Comparison of ENCODE assay signal across 22 cellular contexts in genomic region chr6:17501982-17502704, GRCh38.
"Had no signal": no experiment of that assay in that cellular context is flagged by ENCODE, and none has a peak within 500 bp of the region (broad histone marks: within the 10 kb centered on the region; RNA-seq: fewer than 3 reads in every experiment).

No MANE protein-coding gene starts in this region.

- H3K9me3 Mint-ChIP-seq: activated naive CD4-positive, alpha-beta T cell treated with anti-CD3 and anti-CD28 coated beads, Interleukin-2, amount 10 ng/mL, durations not matched to agents 7 days and 5 days; naive B cell; T-helper 1 cell treated with Interleukin-12 subunit alpha and Interleukin-12 subunit beta and Interleukin-4 antibody, amounts not matched to agents 30 μg/mL and 1 μg/mL, for 36 hours had no signal

- H3K4me1 Mint-ChIP-seq: activated naive CD4-positive, alpha-beta T cell treated with anti-CD3 and anti-CD28 coated beads, Interleukin-2, amount 10 ng/mL, durations not matched to agents 7 days and 5 days; naive B cell had no signal

- H3K4me3 ChIP-seq: body of pancreas, left ventricle myocardium inferior, mucosa of descending colon, spleen, thyroid gland, upper lobe of right lung had no signal

- H3K9me3 ChIP-seq: body of pancreas, left ventricle myocardium inferior, mucosa of descending colon, spleen, thyroid gland, upper lobe of right lung had no signal

- H3K27me3 Mint-ChIP-seq: activated naive CD4-positive, alpha-beta T cell treated with anti-CD3 and anti-CD28 coated beads, Interleukin-2, amount 10 ng/mL, durations not matched to agents 7 days and 5 days had no signal

- H3K27ac Mint-ChIP-seq: activated naive CD4-positive, alpha-beta T cell treated with anti-CD3 and anti-CD28 coated beads, Interleukin-2, amount 10 ng/mL, durations not matched to agents 7 days and 5 days; naive B cell; T-helper 1 cell treated with Interleukin-12 subunit alpha and Interleukin-12 subunit beta and Interleukin-4 antibody, amounts not matched to agents 30 μg/mL and 1 μg/mL, for 36 hours had no signal

- DNase-seq: activated CD4-positive, alpha-beta T cell treated with anti-CD3 and anti-CD28 coated beads for 4 hours; activated CD4-positive, alpha-beta T cell treated with anti-CD3 and anti-CD28 coated beads, Interleukin-2, amount 50 U/mL, for 48 hours; activated CD4-positive, CD25-positive, alpha-beta regulatory T cell; activated effector memory CD4-positive, alpha-beta T cell treated with Interleukin-2 at 50 U/mL for 16 hours; activated naive CD4-positive, alpha-beta T cell treated with anti-CD3 and anti-CD28 coated beads, Interleukin-2, amount 10 ng/mL, durations not matched to agents 7 days and 5 days; activated T-cell treated with anti-CD3 and anti-CD28 coated beads, Interleukin-2, amount 50 U/mL, for 48 hours; anterior cingulate cortex; body of pancreas; foreskin keratinocyte; kidney glomerular epithelial cell; left ventricle myocardium inferior; mucosa of descending colon; naive B cell; nucleus accumbens; retina; spleen; stimulated activated CD4-positive, alpha-beta T cell treated with anti-CD3 and anti-CD28 coated beads, Interleukin-4, amount 100 ng/mL, for 24 hours; stimulated activated naive CD8-positive, alpha-beta T cell treated with anti-CD3 and anti-CD28 coated beads, Interleukin-15, Interleukin-2, amounts not matched to agents 100 U/mL and 50 U/mL, for 24 hours; T1000; thyroid gland; upper lobe of right lung had no signal

- H3K27me3 ChIP-seq: body of pancreas, foreskin keratinocyte, thyroid gland, upper lobe of right lung had no signal

- H3K36me3 Mint-ChIP-seq: activated naive CD4-positive, alpha-beta T cell treated with anti-CD3 and anti-CD28 coated beads, Interleukin-2, amount 10 ng/mL, durations not matched to agents 7 days and 5 days; naive B cell had no signal

- H3K4me1 ChIP-seq: body of pancreas, foreskin keratinocyte, left ventricle myocardium inferior, spleen, thyroid gland, upper lobe of right lung had no signal

- H3K36me3 ChIP-seq: left ventricle myocardium inferior, spleen, thyroid gland, upper lobe of right lung had no signal

- ATAC-seq: body of pancreas; foreskin keratinocyte; mucosa of descending colon; stimulated activated naive CD8-positive, alpha-beta T cell treated with anti-CD3 and anti-CD28 coated beads, Interleukin-15, Interleukin-2, amounts not matched to agents 100 U/mL and 50 U/mL, for 24 hours; upper lobe of right lung had no signal

- H3K27ac ChIP-seq: body of pancreas, foreskin keratinocyte, left ventricle myocardium inferior, spleen, thyroid gland, upper lobe of right lung had no signal

- H3K4me3 Mint-ChIP-seq: activated naive CD4-positive, alpha-beta T cell treated with anti-CD3 and anti-CD28 coated beads, Interleukin-2, amount 10 ng/mL, durations not matched to agents 7 days and 5 days; naive B cell; T-helper 1 cell treated with Interleukin-12 subunit alpha and Interleukin-12 subunit beta and Interleukin-4 antibody, amounts not matched to agents 30 μg/mL and 1 μg/mL, for 36 hours had no signal
